Comparison of ENCODE assay signal across 8 cellular contexts in genomic region chr16:2520097-2520783, GRCh38.
DNase-seq lines count a peak whose midpoint lies in the region; ATAC-seq and TF ChIP-seq lines count a peak whose summit lies in the region.

AMDHD2 (plus strand) TSS chr16:2520371; CDS start chr16:2520459, 88 bp downstream.

- peak within 1 kb of the TSS; percentile 79 for H3K4me3 ChIP-seq in DOHH2 (ENCODE audit: low read length)

- H4K20me1 ChIP-seq in DOHH2 (ENCODE audit: control insufficient read depth, insufficient read depth, low read depth, low read length): peaks cover 5% of the 10 kb centered on the region; the same call in 1 of the 2 replicates

- no peaks in the 10 kb centered on the region for H3K9me3 ChIP-seq in DOHH2 (ENCODE audit: control insufficient read depth, insufficient read depth, low read length)

- H3F3A ChIP-seq in DOHH2 (ENCODE audit: control insufficient read depth, insufficient read depth): peaks cover 6% of the 10 kb centered on the region

- TF ChIP-seq CTCF in DOHH2 (IDR thresholded peaks at IDR 0.05; ENCODE audit: low read depth, low read length, poor library complexity, severe bottlenecking): no peak

- peak within 1 kb of the TSS; percentile 28; the same call in 1 of the 2 replicates for H3K27ac ChIP-seq in DOHH2 (ENCODE audit: low read depth, low read length)

- no peaks in the 10 kb centered on the region for H3K9me2 ChIP-seq in DOHH2 (replicated peaks; ENCODE audit: control insufficient read depth, low read length)

- peaks cover 44% of the 10 kb centered on the region for H3K36me3 ChIP-seq in DOHH2 (ENCODE audit: control insufficient read depth, low read length)

- H3K4me1 ChIP-seq in DOHH2 (ENCODE audit: control insufficient read depth, low read length): peaks cover 47% of the 10 kb centered on the region

- peaks cover 56% of the 10 kb centered on the region for H3K79me2 ChIP-seq in DOHH2 (ENCODE audit: control insufficient read depth, low read length)

- H3K27me3 ChIP-seq in DOHH2 (ENCODE audit: control insufficient read depth, low read length): no peaks in the 10 kb centered on the region

- ATAC-seq in HG02885 (IDR thresholded peaks at IDR 0.05; ENCODE audit: poor library complexity, unreplicated experiment): peak; percentile 59
- ATAC-seq in GM21717 (IDR thresholded peaks at IDR 0.05; ENCODE audit: unreplicated experiment): no peak

- DNase-seq in NCI-H345 (lab: John Stamatoyannopoulos, UW) (peak; percentile 87), islet precursor cell (peak; percentile 97)
- peak; percentile 76 for DNase-seq in activated CD4-positive, CD25-positive, alpha-beta regulatory T cell treated with anti-CD3 and anti-CD28 coated beads, Interleukin-2, amount 50 U/mL, for 16 hours (ENCODE audit: low read depth, low spot score)
- peak; percentile 83 for DNase-seq in central memory CD4-positive, alpha-beta T cell
- peak; percentile 74 to 83 for DNase-seq in stimulated activated CD4-positive, alpha-beta T cell treated with anti-CD3 and anti-CD28 coated beads, Interleukin-12 subunit alpha, Interleukin-12 subunit beta, amount 100 ng/mL, for 24 hours (ENCODE audit: low read depth in 2 of 2)

- H3K4me2 ChIP-seq in DOHH2 (ENCODE audit: low read length): peak within 1 kb of the TSS; percentile 82
